Comparison of ENCODE assay signal across 13 cellular contexts in genomic region chr1:51423098-51423821, GRCh38.
A peak's percentile ranks its signal among the peaks of the same experiment; 100 is the strongest.
DNase-seq lines count a peak whose midpoint lies in the region; ATAC-seq and TF ChIP-seq lines count a peak whose summit lies in the region.
"Had no signal": no experiment of that assay in that cellular context is flagged by ENCODE, and none has a peak within 500 bp of the region (broad histone marks: within the 10 kb centered on the region; RNA-seq: fewer than 3 reads in every experiment).

No MANE protein-coding gene starts in this region.

- DNase-seq in activated T-cell treated with anti-CD3 and anti-CD28 coated beads, Interleukin-2, amount 50 U/mL, for 72 hours = no peak
- DNase-seq in activated T-cell treated with anti-CD3 and anti-CD28 coated beads, Interleukin-2, amount 50 U/mL, for 4 hours = no peak
- DNase-seq in chondrocyte (ENCODE audit: low spot score) = no peak
- peak; percentile 11 for DNase-seq in iPS-NIHi11 (ENCODE audit: low spot score)
- no peak for DNase-seq in tibial artery
- no peak for DNase-seq in H4 (ENCODE audit: low spot score)
- no peak for DNase-seq in NCI-H1694 treated with DMSO at 0.1 percent for 48 hours (lab: John Stamatoyannopoulos, UW)
- DNase-seq: GOT3, spleen, transverse colon had no signal

- no peak for TF ChIP-seq CTCF in chondrocyte (IDR thresholded peaks at IDR 0.05)
- TF ChIP-seq CTCF in tibial artery (IDR thresholded peaks at IDR 0.05) = no peak

- H3K4me1 Mint-ChIP-seq in activated T-cell treated with anti-CD3 and anti-CD28 coated beads, Interleukin-2, amount 50 U/mL, for 72 hours (ENCODE audit: low read depth) = peaks cover 10% of the 10 kb centered on the region
- H3K4me1 Mint-ChIP-seq in activated T-cell treated with anti-CD3 and anti-CD28 coated beads, Interleukin-2, amount 50 U/mL, for 4 hours (ENCODE audit: low read depth) = peaks cover 17% of the 10 kb centered on the region
- H3K4me1 Mint-ChIP-seq in chondrocyte (ENCODE audit: low read depth) = peaks cover 52% of the 10 kb centered on the region

- peaks cover 0 to 4% (median 0%) of the 10 kb centered on the region in 3 donors for H3K9me3 ChIP-seq in tibial artery

- H3K4me3 ChIP-seq in tibial artery = no peak overlapping the region
- H3K4me3 ChIP-seq: spleen, transverse colon had no signal

- H3K27me3 ChIP-seq in tibial artery = no peaks in the 10 kb centered on the region
- H3K27me3 ChIP-seq: spleen, transverse colon had no signal

- peak overlapping the region; percentile 3 to 16 for H3K27ac ChIP-seq in tibial artery

- H3K9me3 Mint-ChIP-seq in activated T-cell treated with anti-CD3 and anti-CD28 coated beads, Interleukin-2, amount 50 U/mL, for 72 hours = no peaks in the 10 kb centered on the region
- H3K9me3 Mint-ChIP-seq in activated T-cell treated with anti-CD3 and anti-CD28 coated beads, Interleukin-2, amount 50 U/mL, for 4 hours = peaks cover 6% of the 10 kb centered on the region
- H3K9me3 Mint-ChIP-seq in chondrocyte (ENCODE audit: low read depth) = peaks cover 9% of the 10 kb centered on the region

- peak overlapping the region; percentile 92 for H3K27ac Mint-ChIP-seq in activated T-cell treated with anti-CD3 and anti-CD28 coated beads, Interleukin-2, amount 50 U/mL, for 72 hours
- peak overlapping the region; percentile 57 for H3K27ac Mint-ChIP-seq in chondrocyte (ENCODE audit: unreplicated experiment)
- H3K27ac Mint-ChIP-seq: B cell had no signal

- no peaks in the 10 kb centered on the region for H3K27me3 Mint-ChIP-seq in activated T-cell treated with anti-CD3 and anti-CD28 coated beads, Interleukin-2, amount 50 U/mL, for 72 hours (ENCODE audit: low read depth)
- H3K27me3 Mint-ChIP-seq in activated T-cell treated with anti-CD3 and anti-CD28 coated beads, Interleukin-2, amount 50 U/mL, for 4 hours (ENCODE audit: low read depth) = no peaks in the 10 kb centered on the region
- H3K27me3 Mint-ChIP-seq in chondrocyte (ENCODE audit: low read depth) = no peaks in the 10 kb centered on the region
- H3K27me3 Mint-ChIP-seq: activated naive CD8-positive, alpha-beta T cell; B cell had no signal

- H3K36me3 Mint-ChIP-seq in activated T-cell treated with anti-CD3 and anti-CD28 coated beads, Interleukin-2, amount 50 U/mL, for 72 hours (ENCODE audit: insufficient read depth in 2 of 2) = peaks cover 1 to 26% of the 10 kb centered on the region in 2 donors
- H3K36me3 Mint-ChIP-seq in activated T-cell treated with anti-CD3 and anti-CD28 coated beads, Interleukin-2, amount 50 U/mL, for 4 hours (ENCODE audit: insufficient read depth) = peaks cover 55% of the 10 kb centered on the region
- peaks cover 13% of the 10 kb centered on the region for H3K36me3 Mint-ChIP-seq in chondrocyte (ENCODE audit: low read depth)

- H3K4me3 Mint-ChIP-seq in activated T-cell treated with anti-CD3 and anti-CD28 coated beads, Interleukin-2, amount 50 U/mL, for 72 hours = no peak overlapping the region
- no peak overlapping the region for H3K4me3 Mint-ChIP-seq in activated T-cell treated with anti-CD3 and anti-CD28 coated beads, Interleukin-2, amount 50 U/mL, for 4 hours
- no peak overlapping the region for H3K4me3 Mint-ChIP-seq in chondrocyte (ENCODE audit: unreplicated experiment)
- H3K4me3 Mint-ChIP-seq: activated naive CD8-positive, alpha-beta T cell; B cell had no signal

- no peak for ATAC-seq in activated T-cell treated with anti-CD3 and anti-CD28 coated beads, Interleukin-2, amount 50 U/mL, for 72 hours (replicated peaks in 1 of 2)
- ATAC-seq in activated T-cell treated with anti-CD3 and anti-CD28 coated beads, Interleukin-2, amount 50 U/mL, for 4 hours = no peak
- no peak for ATAC-seq in HG03135 (IDR thresholded peaks at IDR 0.05; ENCODE audit: unreplicated experiment)

- intact Hi-C loops in tibial artery (cut with DNase I; ENCODE audit: low total_unique reads) = loop anchor here (10.0 kb wide), 1 partner anchor 102 kb away; no protein-coding TSS in a partner anchor

- H3K4me1 ChIP-seq in tibial artery = peaks cover 0 to 30% (median 4%) of the 10 kb centered on the region in 4 donors

- H3K36me3 ChIP-seq in tibial artery = peaks cover 7 to 33% (median 10%) of the 10 kb centered on the region in 3 donors
